1 cellular context compared by ENCODE assay signal in the genomic region with DNA sequence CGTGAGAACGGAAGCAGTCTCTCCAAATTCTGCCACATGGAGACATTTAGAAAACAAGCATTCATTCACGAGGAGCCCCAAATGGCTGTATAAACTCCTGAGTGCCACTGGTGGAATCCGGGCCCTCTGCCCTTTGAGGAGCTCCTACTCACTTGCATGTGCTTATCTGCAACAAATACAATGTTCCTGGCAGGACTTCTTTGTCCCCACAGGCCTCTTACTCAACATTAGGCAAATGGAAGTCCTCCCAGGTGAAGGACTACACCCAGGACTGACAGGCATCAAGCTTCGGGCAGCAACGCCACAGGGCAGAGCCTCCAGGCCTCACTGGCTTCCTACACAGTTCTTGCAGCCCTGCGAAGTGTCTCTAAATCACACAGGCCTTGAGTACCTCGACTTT.
TF ChIP-seq lines count a peak whose summit lies in the region.

No MANE protein-coding gene starts in this region.

TF ChIP-seq in HepG2, 621 proteins besides CTCF, POLR2A, EP300 and RAD21:
- no peak for TF ChIP-seq ZBTB46 (CRISPR knock-in tag; IDR thresholded peaks at IDR 0.05; ENCODE audit: borderline replicate concordance)
- no peak for TF ChIP-seq TFAP4 (IDR thresholded peaks at IDR 0.05; ENCODE audit: borderline replicate concordance, low read depth)
- TF ChIP-seq NFIB (CRISPR knock-in tag; IDR thresholded peaks at IDR 0.05; ENCODE audit: borderline replicate concordance) = no peak
- TF ChIP-seq, protein P1, sequence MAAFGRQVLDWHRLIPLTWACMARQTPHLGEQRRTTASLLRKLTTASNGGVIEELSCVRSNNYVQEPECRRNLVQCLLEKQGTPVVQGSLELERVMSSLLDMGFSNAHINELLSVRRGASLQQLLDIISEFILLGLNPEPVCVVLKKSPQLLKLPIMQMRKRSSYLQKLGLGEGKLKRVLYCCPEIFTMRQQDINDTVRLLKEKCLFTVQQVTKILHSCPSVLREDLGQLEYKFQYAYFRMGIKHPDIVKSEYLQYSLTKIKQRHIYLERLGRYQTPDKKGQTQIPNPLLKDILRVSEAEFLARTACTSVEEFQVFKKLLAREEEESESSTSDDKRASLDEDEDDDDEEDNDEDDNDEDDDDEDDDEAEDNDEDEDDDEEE (CRISPR knock-in tag; IDR thresholded peaks at IDR 0.05) = peak; percentile 39; the same call in 1 of the 2 replicates
- TF ChIP-seq ELF4 (CRISPR knock-in tag; IDR thresholded peaks at IDR 0.05; ENCODE audit: borderline replicate concordance) = no peak
- TF ChIP-seq HDAC2 (CRISPR knock-in tag; IDR thresholded peaks at IDR 0.05) = 0 out of 2 replicates have a peak, but pooled peaks have one; percentile 6
- 0 out of 2 replicates have a peak, but pooled peaks have one; percentile 14 for TF ChIP-seq ZNF430 (CRISPR knock-in tag; IDR thresholded peaks at IDR 0.05)
- TF ChIP-seq ZNF263 (CRISPR knock-in tag; IDR thresholded peaks at IDR 0.05) = peak; percentile 62; the same call in 1 of the 2 replicates
- TF ChIP-seq ZNF687 (CRISPR knock-in tag; IDR thresholded peaks at IDR 0.05) = peak; percentile 54
- TF ChIP-seq JARID2 (CRISPR knock-in tag; IDR thresholded peaks at IDR 0.05; ENCODE audit: insufficient replicate concordance) = no peak
